ENCODE assay signal across 8 cellular contexts in genomic region chr16:29613307-29614057, GRCh38. TPM values are rescaled to one million over a fixed set of nuclear protein-coding genes. Genes with fewer than 3 reads are reported as not detected.
DNase-seq lines count a peak whose midpoint lies in the region; ATAC-seq, FAIRE-seq and TF ChIP-seq lines count a peak whose summit lies in the region.
"Not testable (repeated sequence)": the region's sequence is repeated elsewhere in the genome, so short reads cannot be mapped to it uniquely, and the experiment has no call there.

No MANE protein-coding gene starts in this region.

- H3K27ac ChIP-seq in heart right ventricle (peak overlapping the region in 5 of 10 donors; percentile 19 to 83 (median 43)), suprapubic skin (peak overlapping the region; percentile 51)
- not testable (repeated sequence) for H3K27ac ChIP-seq in pancreas

- not testable (repeated sequence) for TF ChIP-seq EP300 in suprapubic skin (IDR thresholded peaks at IDR 0.05)

- H3K9me3 ChIP-seq in heart right ventricle, pancreas, suprapubic skin: not testable (repeated sequence)

- TF ChIP-seq POLR2A in suprapubic skin (IDR thresholded peaks at IDR 0.05), result not testable (repeated sequence)

- H3K27me3 ChIP-seq in heart right ventricle, pancreas, suprapubic skin: not testable (repeated sequence)

- FAIRE-seq in pancreas (lab: Jason Lieb, UNC), result not testable (repeated sequence)

- intact Hi-C loops in heart right ventricle (cut with DNase I); pancreas (cut with DNase I): not testable (repeated sequence)

- H3K36me3 ChIP-seq in heart right ventricle, pancreas, suprapubic skin: not testable (repeated sequence)

- peak; percentile 40 for ATAC-seq in HG02840 (IDR thresholded peaks at IDR 0.05; ENCODE audit: low FRiP score, unreplicated experiment)
- ATAC-seq in heart right ventricle, result peak; percentile 73 to 91 (median 86)
- peak; percentile 78 to 85 (median 80) for ATAC-seq in pancreas

- TF ChIP-seq CTCF in heart right ventricle (IDR thresholded peaks at IDR 0.05); pancreas (IDR thresholded peaks at IDR 0.05); suprapubic skin (IDR thresholded peaks at IDR 0.05): not testable (repeated sequence)

- DNase-seq in GF-D8 (lab: John Stamatoyannopoulos, UW), result peak; percentile 70
- DNase-seq in NCI-H2081 (lab: John Stamatoyannopoulos, UW), result peak; percentile 61 to 77
- peak; percentile 76 for DNase-seq in T-helper 22 cell (ENCODE audit: low read depth)
- DNase-seq in amniotic epithelial cell (ENCODE audit: low read depth), result peak; percentile 62
- DNase-seq in heart right ventricle, result peak; percentile 72 to 86
- peak; percentile 53 to 87 (median 76) for DNase-seq in pancreas
- DNase-seq in suprapubic skin (ENCODE audit: low spot score in 2 of 2), result peak; percentile 84 to 87

- H3K4me3 ChIP-seq in heart right ventricle (peak overlapping the region; percentile 44 to 84 (median 69)), pancreas (peak overlapping the region; percentile 12 to 60 (median 38)), suprapubic skin (peak overlapping the region; percentile 66)

- 3 to 5% methylated on average over 62 to 95 of the region's 100 CpGs for WGBS in heart right ventricle, 2 donors
- 4 to 7% methylated on average over 77 to 100 of the region's 100 CpGs for WGBS in pancreas, 2 donors
- 2% methylated on average over 11 of the region's 100 CpGs for WGBS in suprapubic skin

- H3K4me1 ChIP-seq in heart right ventricle, result peaks cover 0 to 18% (median 5%) of the 10 kb centered on the region in 9 donors
- H3K4me1 ChIP-seq in pancreas, result not testable (repeated sequence)
- H3K4me1 ChIP-seq in suprapubic skin, result peaks cover 24% of the 10 kb centered on the region

RNA-seq across cellular contexts. Expression of gene SPN, which starts 49.6 kb away (rescaled TPM):
- 10 to 100 TPM in 1 of 10 donors, 1 to 10 TPM in 7, under 1 TPM in 2; 0.35 to 12.6 (median 1.8) TPM for total RNA-seq in heart right ventricle
- under 1 TPM; 0.29 to 0.58 TPM for polyA plus RNA-seq in heart right ventricle
- total RNA-seq in pancreas, result 1 to 10 TPM in 3 of 6 donors, under 1 TPM in 3; 0.23 to 6.4 (median 1.3) TPM
- polyA plus RNA-seq in pancreas, result under 1 TPM; 0.16 to 0.49 TPM
- 1 to 10 TPM; 2.2 to 6.3 (median 4.7) TPM for total RNA-seq in suprapubic skin
